Comparison of ENCODE assay signal across 1 cellular context in the genomic region with DNA sequence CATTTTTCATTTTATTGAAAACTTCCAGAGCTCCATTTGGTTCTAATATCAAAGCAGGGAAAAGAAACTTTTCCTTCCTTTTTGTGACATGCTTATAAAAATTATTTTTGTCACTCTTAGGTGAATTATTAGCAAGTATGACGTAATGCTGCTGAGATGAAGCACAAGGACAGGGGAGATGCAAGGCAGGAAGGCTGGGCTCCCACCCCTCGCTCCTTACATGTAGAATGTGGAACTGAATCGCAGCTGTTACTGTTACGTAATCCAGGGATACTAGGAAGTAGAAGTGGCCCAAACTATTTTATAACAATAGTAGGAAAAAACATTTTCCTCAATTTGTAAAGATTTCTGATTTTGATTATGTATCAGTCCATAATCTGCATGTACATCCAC.
TF ChIP-seq lines count a peak whose summit lies in the region.

No MANE protein-coding gene starts in this region.

TF ChIP-seq in K562, 482 proteins besides CTCF, POLR2A, EP300 and RAD21:
- TF ChIP-seq PURB (CRISPR knock-in tag; IDR thresholded peaks at IDR 0.05; ENCODE audit: low read depth): no peak
- TF ChIP-seq TAL1 (IDR thresholded peaks at IDR 0.05): no peak
- TF ChIP-seq, protein P1, sequence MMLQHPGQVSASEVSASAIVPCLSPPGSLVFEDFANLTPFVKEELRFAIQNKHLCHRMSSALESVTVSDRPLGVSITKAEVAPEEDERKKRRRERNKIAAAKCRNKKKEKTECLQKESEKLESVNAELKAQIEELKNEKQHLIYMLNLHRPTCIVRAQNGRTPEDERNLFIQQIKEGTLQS (IDR thresholded peaks at IDR 0.05): peak; percentile 52
- TF ChIP-seq, protein P1 (CRISPR knock-in tag; conservative IDR thresholded peaks at IDR 0.05): no peak
- no peak for TF ChIP-seq CC2D1A (IDR thresholded peaks at IDR 0.05)
- TF ChIP-seq CEBPG (CRISPR knock-in tag; IDR thresholded peaks at IDR 0.05): no peak
- TF ChIP-seq CEBPG (tag; conservative IDR thresholded peaks at IDR 0.05 in 1 of 2, IDR thresholded peaks at IDR 0.05 in 1 of 2): peak; percentile 59 to 68
- TF ChIP-seq ATF7 (IDR thresholded peaks at IDR 0.05): peak; percentile 80; the same call in 1 of the 2 replicates
- TF ChIP-seq PHB (CRISPR knock-in tag; IDR thresholded peaks at IDR 0.05): no peak
- TF ChIP-seq, protein P2, sequence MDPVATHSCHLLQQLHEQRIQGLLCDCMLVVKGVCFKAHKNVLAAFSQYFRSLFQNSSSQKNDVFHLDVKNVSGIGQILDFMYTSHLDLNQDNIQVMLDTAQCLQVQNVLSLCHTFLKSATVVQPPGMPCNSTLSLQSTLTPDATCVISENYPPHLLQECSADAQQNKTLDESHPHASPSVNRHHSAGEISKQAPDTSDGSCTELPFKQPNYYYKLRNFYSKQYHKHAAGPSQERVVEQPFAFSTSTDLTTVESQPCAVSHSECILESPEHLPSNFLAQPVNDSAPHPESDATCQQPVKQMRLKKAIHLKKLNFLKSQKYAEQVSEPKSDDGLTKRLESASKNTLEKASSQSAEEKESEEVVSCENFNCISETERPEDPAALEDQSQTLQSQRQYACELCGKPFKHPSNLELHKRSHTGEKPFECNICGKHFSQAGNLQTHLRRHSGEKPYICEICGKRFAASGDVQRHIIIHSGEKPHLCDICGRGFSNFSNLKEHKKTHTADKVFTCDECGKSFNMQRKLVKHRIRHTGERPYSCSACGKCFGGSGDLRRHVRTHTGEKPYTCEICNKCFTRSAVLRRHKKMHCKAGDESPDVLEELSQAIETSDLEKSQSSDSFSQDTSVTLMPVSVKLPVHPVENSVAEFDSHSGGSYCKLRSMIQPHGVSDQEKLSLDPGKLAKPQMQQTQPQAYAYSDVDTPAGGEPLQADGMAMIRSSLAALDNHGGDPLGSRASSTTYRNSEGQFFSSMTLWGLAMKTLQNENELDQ (CRISPR knock-in tag; IDR thresholded peaks at IDR 0.05; ENCODE audit: borderline replicate concordance): no peak
- no peak for TF ChIP-seq POLR2B (IDR thresholded peaks at IDR 0.05; ENCODE audit: low read depth, partially characterized antibody)
- no peak for TF ChIP-seq ZNF184 (CRISPR knock-in tag; IDR thresholded peaks at IDR 0.05)
- TF ChIP-seq CEBPB (tag; IDR thresholded peaks at IDR 0.05): peak; percentile 75
- TF ChIP-seq CBX8 (IDR thresholded peaks at IDR 0.05; ENCODE audit: borderline replicate concordance, extremely low read depth, low read depth, low read length, poor library complexity, severe bottlenecking): peak; percentile 35
- TF ChIP-seq ETV6 (IDR thresholded peaks at IDR 0.05; ENCODE audit: borderline replicate concordance in 1 of 2, low read depth in 2 of 2, low read length in 1 of 2): no peak
- TF ChIP-seq ETV6 (CRISPR knock-in tag; IDR thresholded peaks at IDR 0.05; ENCODE audit: borderline replicate concordance): no peak
